16 cellular contexts compared by ENCODE assay signal in the genomic region with DNA sequence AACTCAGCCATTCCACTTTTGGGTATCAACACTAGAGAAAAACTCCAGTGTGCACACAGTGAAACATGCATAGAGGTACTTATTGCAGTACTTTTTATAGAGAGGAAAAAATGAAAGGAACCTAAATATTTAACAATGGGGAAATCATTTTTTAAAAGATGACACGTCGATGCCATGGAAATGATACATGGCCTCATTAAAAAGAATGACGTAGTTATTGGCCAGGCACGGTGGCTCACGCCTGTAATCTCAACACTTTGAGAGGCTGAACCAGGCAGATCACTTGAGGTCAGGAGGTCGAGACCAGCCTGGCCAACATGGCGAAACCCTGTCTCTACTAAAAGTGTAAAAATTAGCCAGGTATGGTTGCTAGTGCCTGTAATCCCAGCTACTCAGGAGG. TPM values are rescaled to one million over a fixed set of nuclear protein-coding genes. Genes with fewer than 3 reads are reported as not detected.
DNase-seq lines count a peak whose midpoint lies in the region; ATAC-seq, FAIRE-seq and TF ChIP-seq lines count a peak whose summit lies in the region.
"Had no signal": no experiment of that assay in that cellular context is flagged by ENCODE, and none has a peak within 500 bp of the region (broad histone marks: within the 10 kb centered on the region; RNA-seq: fewer than 3 reads in every experiment).

No MANE protein-coding gene starts in this region.

- H3K36me3 ChIP-seq in heart left ventricle: no peaks in the 10 kb centered on the region
- no peaks in the 10 kb centered on the region for H3K36me3 ChIP-seq in esophagus muscularis mucosa
- no peaks in the 10 kb centered on the region for H3K36me3 ChIP-seq in sigmoid colon
- H3K36me3 ChIP-seq: BLaER1 treated with 17β-estradiol and CSF1 and Interleukin-3, amounts not matched to agents 10 nM and 100 nM had no signal

- H3K4me1 ChIP-seq in heart left ventricle (peaks cover 0 to 15% (median 0%) of the 10 kb centered on the region in 12 donors), esophagus muscularis mucosa (peaks cover 0 to 30% (median 27%) of the 10 kb centered on the region in 4 donors), sigmoid colon (peaks cover 0 to 54% (median 30%) of the 10 kb centered on the region in 4 donors)

- TF ChIP-seq EP300 in esophagus muscularis mucosa (IDR thresholded peaks at IDR 0.05) (no peak), sigmoid colon (IDR thresholded peaks at IDR 0.05) (peak in 3 of 4 donors; percentile 45 to 65 (median 52))

- TF ChIP-seq CTCF in heart left ventricle (IDR thresholded peaks at IDR 0.05) (no peak), esophagus muscularis mucosa (IDR thresholded peaks at IDR 0.05) (no peak), sigmoid colon (IDR thresholded peaks at IDR 0.05) (no peak)

- H3K27me3 ChIP-seq in heart left ventricle: peaks cover 10 to 69% (median 18%) of the 10 kb centered on the region in 9 donors
- peaks cover 0 to 37% (median 15%) of the 10 kb centered on the region in 4 donors for H3K27me3 ChIP-seq in esophagus muscularis mucosa
- H3K27me3 ChIP-seq in sigmoid colon: peaks cover 13 to 26% (median 24%) of the 10 kb centered on the region in 3 donors

- ATAC-seq in heart left ventricle (no peak), HG03432 (IDR thresholded peaks at IDR 0.05; ENCODE audit: unreplicated experiment) (no peak)
- ATAC-seq: CD8-positive, alpha-beta T cell; HCT116 had no signal

- TF ChIP-seq POLR2A in heart left ventricle (IDR thresholded peaks at IDR 0.05) (no peak), esophagus muscularis mucosa (IDR thresholded peaks at IDR 0.05; ENCODE audit: low read depth) (no peak), sigmoid colon (IDR thresholded peaks at IDR 0.05) (no peak), GM12892 (IDR thresholded peaks at IDR 0.05; ENCODE audit: low read depth, low read length) (no peak)

- DNase-seq in cardiac septum (ENCODE audit: low spot score) (peak; percentile 50), heart left ventricle (no peak), esophagus muscularis mucosa (ENCODE audit: extremely low spot score) (no peak), sigmoid colon (peak; percentile 64), GM12892 (ENCODE audit: insufficient read length) (no peak)
- DNase-seq: Calu3; CD8-positive, alpha-beta T cell; DMS79 treated with DMSO at 0.1 percent for 48 hours; GF-D8; GOT3; H7; HFFc6 had no signal

- no peak overlapping the region for H3K27ac ChIP-seq in heart left ventricle
- H3K27ac ChIP-seq in esophagus muscularis mucosa (replicated peaks in 1 of 4): peak overlapping the region in 3 of 4 donors; percentile 5 to 55 (median 20)
- peak overlapping the region in 3 of 4 donors; percentile 56 to 73 (median 60) for H3K27ac ChIP-seq in sigmoid colon
- H3K27ac ChIP-seq: BLaER1 treated with 17β-estradiol and CSF1 and Interleukin-3, amounts not matched to agents 10 nM and 100 nM had no signal

- H3K9me3 ChIP-seq in heart left ventricle (peaks cover 0 to 8% (median 0%) of the 10 kb centered on the region in 12 donors), esophagus muscularis mucosa (peaks cover 0 to 4% (median 0%) of the 10 kb centered on the region in 4 donors), sigmoid colon (no peaks in the 10 kb centered on the region)

- H3K4me3 ChIP-seq in heart left ventricle (no peak overlapping the region), esophagus muscularis mucosa (no peak overlapping the region), sigmoid colon (no peak overlapping the region)

- FAIRE-seq in GM12892 (lab: Jason Lieb, UNC): no peak

- WGBS in heart left ventricle, 4 donors: 59 to 72% (median 60%) methylated on average over 7 of the region's 7 CpGs
- 42% methylated on average over 7 of the region's 7 CpGs for WGBS in esophagus muscularis mucosa
- WGBS in sigmoid colon, 2 donors: 75 to 77% methylated on average over 7 of the region's 7 CpGs

- intact Hi-C loops in cardiac septum (cut with DNase I) (no loop called here), heart left ventricle (cut with DNase I) (loop anchor here in 1 of 10 donors (5.0 kb wide), 1 partner anchor 159 kb away; no protein-coding TSS in a partner anchor), esophagus muscularis mucosa (cut with DNase I) (no loop called here), sigmoid colon (cut with DNase I) (no loop called here)

RNA-seq across cellular contexts. Expression of gene MATN1, which starts 42.5 kb away (rescaled TPM):
- not detected for total RNA-seq in cardiac septum
- total RNA-seq in heart left ventricle: under 1 TPM in 1 of 9 donors, not detected in 8; 0.67 TPM
- not detected for polyA plus RNA-seq in heart left ventricle
- total RNA-seq in esophagus muscularis mucosa: not detected
- under 1 TPM in 2 of 4 donors, not detected in 2; 0.36 to 0.54 TPM for total RNA-seq in sigmoid colon
- polyA plus RNA-seq in sigmoid colon: under 1 TPM in 1 of 3 donors, not detected in 2; 0.09 TPM
- 0.30 TPM for polyA plus RNA-seq in GM12892 (2012; ENCODE audit: missing spikeins)
- total RNA-seq: A172, Calu3 had no signal

Comparison
In these comparisons a context has a peak if more than half of its experiments do, and no peak if none do; other contexts are left out.
1. DNase-seq: peak in cardiac septum (single experiment) and sigmoid colon (single experiment); none in heart left ventricle (0 of 5), esophagus muscularis mucosa (single experiment) and GM12892 (single experiment).
2. H3K27ac ChIP-seq: peak in esophagus muscularis mucosa (3 of 4) and sigmoid colon (3 of 4); none in heart left ventricle (0 of 12).